ENCODE assay signal across 8 cellular contexts in the genomic region with DNA sequence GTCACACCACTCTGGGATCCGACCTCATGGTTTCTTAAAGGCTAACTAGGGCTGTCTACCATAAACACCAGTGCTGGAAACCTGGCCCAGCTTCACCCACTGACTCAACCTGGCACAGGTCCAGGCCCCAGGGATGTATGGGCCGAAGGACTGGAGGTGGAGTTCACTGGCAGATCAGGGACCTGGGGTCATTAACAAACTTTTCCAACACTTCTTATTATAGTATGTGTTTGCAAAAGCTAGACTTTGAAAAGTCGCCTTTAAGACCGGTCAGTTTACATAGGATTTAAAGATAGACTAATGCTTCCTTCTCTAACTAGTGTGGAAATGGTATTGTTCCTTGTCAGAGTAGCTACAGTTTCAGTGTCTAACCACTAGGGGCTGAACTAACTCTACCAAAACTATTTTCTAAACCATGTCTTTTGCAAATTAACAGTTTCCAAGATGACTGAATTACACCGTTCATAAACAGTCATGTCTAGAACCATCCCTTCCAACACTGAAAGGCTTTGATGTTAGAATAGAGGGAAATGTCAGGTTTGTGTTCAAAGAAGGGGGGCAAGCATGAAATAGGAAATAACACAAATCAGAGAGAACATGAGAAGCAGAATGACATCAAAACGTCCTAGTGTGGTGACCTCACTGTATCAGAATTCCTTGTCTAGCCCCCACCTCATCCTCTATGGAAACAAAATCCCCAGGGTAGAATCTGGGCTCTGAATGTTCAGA. TPM values are rescaled to one million over a fixed set of nuclear protein-coding genes. Genes with fewer than 3 reads are reported as not detected.
DNase-seq lines count a peak whose midpoint lies in the region; ATAC-seq and TF ChIP-seq lines count a peak whose summit lies in the region.

No MANE protein-coding gene starts in this region.

- H2AFZ ChIP-seq in H9 (ENCODE audit: low read length) (no peak overlapping the region), neural progenitor cell (replicated peaks) (no peak overlapping the region)

- no peak overlapping the region for H3K23ac ChIP-seq in H9 (ENCODE audit: insufficient read length, low read depth, low read length)

- no peak overlapping the region for H3K14ac ChIP-seq in H9 (ENCODE audit: insufficient read depth, low read length)

- H4K91ac ChIP-seq in H9 (ENCODE audit: insufficient read length, low read depth, low read length) = no peak overlapping the region

- H3T11ph ChIP-seq in H9 (ENCODE audit: low read length) = no peak overlapping the region

- no peak overlapping the region for H3K4ac ChIP-seq in H9 (ENCODE audit: low read depth, low read length)

- no peak overlapping the region for H3K9ac ChIP-seq in H9 (ENCODE audit: extremely low read depth, insufficient read length, low read length)
- H3K9ac ChIP-seq in neural progenitor cell = no peak overlapping the region

- no peaks in the 10 kb centered on the region for H3K4me1 ChIP-seq in H9 (ENCODE audit: insufficient read depth, low read length)
- H3K4me1 ChIP-seq in foreskin keratinocyte = peaks cover 25% of the 10 kb centered on the region
- no peaks in the 10 kb centered on the region for H3K4me1 ChIP-seq in neural progenitor cell

- H2BK15ac ChIP-seq in H9 (ENCODE audit: low read depth, low read length) = no peak overlapping the region

- no peak overlapping the region for H3K4me3 ChIP-seq in neural progenitor cell

- H3K27ac ChIP-seq in H9 (ENCODE audit: insufficient read length, low read depth, low read length) (no peak overlapping the region), foreskin keratinocyte (peak overlapping the region; percentile 17), neural progenitor cell (no peak overlapping the region)

- H3K4me1 Mint-ChIP-seq in H9 (no peaks in the 10 kb centered on the region), neural progenitor cell (peaks cover 9% of the 10 kb centered on the region)
- H3K4me1 Mint-ChIP-seq in activated CD4-positive, alpha-beta memory T cell treated with anti-CD3 and anti-CD28 coated beads for 36 hours (ENCODE audit: low read depth) = peaks cover 46% of the 10 kb centered on the region

- no peak overlapping the region for H3K4me3 Mint-ChIP-seq in H9
- H3K4me3 Mint-ChIP-seq in activated CD4-positive, alpha-beta memory T cell treated with anti-CD3 and anti-CD28 coated beads for 36 hours = no peak overlapping the region
- H3K4me3 Mint-ChIP-seq in neural progenitor cell = no peak overlapping the region

- no peak overlapping the region for H3K18ac ChIP-seq in H9 (ENCODE audit: insufficient read length, low read depth, low read length)

- no peak overlapping the region for H3K27ac Mint-ChIP-seq in H9
- peak overlapping the region; percentile 80 for H3K27ac Mint-ChIP-seq in activated CD4-positive, alpha-beta memory T cell treated with anti-CD3 and anti-CD28 coated beads for 36 hours
- no peak overlapping the region for H3K27ac Mint-ChIP-seq in neural progenitor cell

- H3K79me1 ChIP-seq in H9 (ENCODE audit: insufficient read depth, low read depth, low read length, poor library complexity, severe bottlenecking) = no peaks in the 10 kb centered on the region

- H2BK20ac ChIP-seq in H9 (ENCODE audit: low read depth, low read length, poor library complexity, severe bottlenecking) = no peak overlapping the region

- H3K36me3 ChIP-seq in neural progenitor cell = no peaks in the 10 kb centered on the region

- intact Hi-C loops in activated CD4-positive, alpha-beta memory T cell treated with anti-CD3 and anti-CD28 coated beads for 36 hours (cut with micrococcal nuclease) = loop anchor here (1.0 to 5.0 kb wide), 7 partner anchors 20 to 321 kb away; no protein-coding TSS in a partner anchor

- no peak overlapping the region for H3K56ac ChIP-seq in H9 (ENCODE audit: insufficient read length, low read depth, low read length)

- no CpG with 5 or more reads among the region's 6 CpGs for WGBS in H9 (ENCODE audit: extremely low coverage, insufficient read length, low lambda C conversion rate)

- H3K27me3 ChIP-seq in H9 (ENCODE audit: insufficient read depth, low read length) = no peaks in the 10 kb centered on the region
- H3K27me3 ChIP-seq in foreskin keratinocyte = no peaks in the 10 kb centered on the region
- no peaks in the 10 kb centered on the region for H3K27me3 ChIP-seq in neural progenitor cell

- H3K79me2 ChIP-seq in H9 (ENCODE audit: insufficient read depth, low read length) (no peaks in the 10 kb centered on the region), neural progenitor cell (ENCODE audit: low read depth) (no peaks in the 10 kb centered on the region)

- H3K27me3 Mint-ChIP-seq in H9 (ENCODE audit: low read depth) = no peaks in the 10 kb centered on the region
- no peaks in the 10 kb centered on the region for H3K27me3 Mint-ChIP-seq in activated CD4-positive, alpha-beta memory T cell treated with anti-CD3 and anti-CD28 coated beads for 36 hours
- no peaks in the 10 kb centered on the region for H3K27me3 Mint-ChIP-seq in neural progenitor cell (ENCODE audit: insufficient read depth, low read depth)

- POLR2A ChIA-PET in activated CD4-positive, alpha-beta memory T cell treated with anti-CD3 and anti-CD28 coated beads for 36 hours (lab: Charles Lee) = no interaction called here

- CTCF ChIA-PET in activated CD4-positive, alpha-beta memory T cell treated with anti-CD3 and anti-CD28 coated beads for 36 hours (lab: Charles Lee) = interaction anchor here (0.6 to 5.3 kb wide), 51 partner anchors 10 to 403 kb away, joined by 3 to 87 read pairs (median 4); partner anchors contain the start of genes SFR1 and STN1

- ATAC-seq in foreskin keratinocyte = peak; percentile 53
- ATAC-seq in HG03521 (IDR thresholded peaks at IDR 0.05; ENCODE audit: unreplicated experiment) = no peak

- H3K9me3 Mint-ChIP-seq in H9 (no peaks in the 10 kb centered on the region), neural progenitor cell (no peaks in the 10 kb centered on the region)
- no peaks in the 10 kb centered on the region for H3K9me3 Mint-ChIP-seq in activated CD4-positive, alpha-beta memory T cell treated with anti-CD3 and anti-CD28 coated beads for 36 hours

- H3K4me2 ChIP-seq in H9 (ENCODE audit: insufficient read depth, insufficient read length, low read length) (no peak overlapping the region), neural progenitor cell (no peak overlapping the region)

- H3K23me2 ChIP-seq in H9 (ENCODE audit: insufficient read length, low read depth, low read length, poor library complexity, severe bottlenecking) = no peaks in the 10 kb centered on the region

- H4K5ac ChIP-seq in H9 (ENCODE audit: insufficient read length, low read depth, low read length) = no peak overlapping the region

- H3K9me3 ChIP-seq in H9 (ENCODE audit: control insufficient read depth, low read depth, low read length) (no peaks in the 10 kb centered on the region), neural progenitor cell (ENCODE audit: low read depth) (no peaks in the 10 kb centered on the region)

- DNase-seq in SIG-M5 treated with dmso at 0.1 percent for 504 hours (lab: John Stamatoyannopoulos, UW; ENCODE audit: unreplicated experiment) = peak; percentile 54
- DNase-seq in SIG-M5 (lab: John Stamatoyannopoulos, UW) = no peak
- DNase-seq in H9 = no peak
- peak; percentile 23 to 62 for DNase-seq in NCI-H2081 (lab: John Stamatoyannopoulos, UW)
- DNase-seq in activated CD4-positive, alpha-beta memory T cell treated with anti-CD3 and anti-CD28 coated beads for 36 hours = peak; percentile 33
- peak; percentile 53 to 81 for DNase-seq in foreskin keratinocyte
- no peak for DNase-seq in neural progenitor cell (ENCODE audit: low spot score)

- peaks cover 0 to 9% (median 0%) of the 10 kb centered on the region in 3 experiments; a peak in 5 of 7 replicates for H3K36me3 Mint-ChIP-seq in H9 (ENCODE audit: insufficient read depth in 1 of 3, low read depth in 3 of 3)
- H3K36me3 Mint-ChIP-seq in activated CD4-positive, alpha-beta memory T cell treated with anti-CD3 and anti-CD28 coated beads for 36 hours = peaks cover 31% of the 10 kb centered on the region
- H3K36me3 Mint-ChIP-seq in neural progenitor cell = peaks cover 6% of the 10 kb centered on the region

- no peak overlapping the region for H2AK5ac ChIP-seq in H9 (ENCODE audit: insufficient read length, low read length)

- no peak overlapping the region for H2BK12ac ChIP-seq in H9 (ENCODE audit: insufficient read length, low read depth, low read length)

- no peak overlapping the region for H2BK120ac ChIP-seq in H9 (ENCODE audit: low read depth, low read length, poor library complexity, severe bottlenecking)

- TF ChIP-seq CTCF in H9 (conservative IDR thresholded peaks at IDR 0.05) = peak; percentile 87
- TF ChIP-seq CTCF in foreskin keratinocyte (conservative IDR thresholded peaks at IDR 0.05) = peak; percentile 96
- TF ChIP-seq CTCF in neural progenitor cell (IDR thresholded peaks at IDR 0.05) = peak; percentile 87

- H4K8ac ChIP-seq in H9 (replicated peaks; ENCODE audit: insufficient read length, low read depth, low read length) = no peak overlapping the region

- no peak overlapping the region for H2BK5ac ChIP-seq in H9 (ENCODE audit: insufficient read length, low read length)

- H4K20me1 ChIP-seq in H9 (ENCODE audit: control insufficient read depth, insufficient read depth, insufficient read length) = no peaks in the 10 kb centered on the region
- no peaks in the 10 kb centered on the region for H4K20me1 ChIP-seq in neural progenitor cell (ENCODE audit: low read depth)

- no peaks in the 10 kb centered on the region for H3F3A ChIP-seq in neural progenitor cell (ENCODE audit: low read depth)

RNA-seq across cellular contexts. Expression of gene STN1, which starts 29.7 kb away (rescaled TPM):
- total RNA-seq in H9 (2021) = 10.8 and 11.3 TPM in 2 replicates
- 10 to 100 TPM; 56.1 to 57.0 TPM for total RNA-seq in activated CD4-positive, alpha-beta memory T cell treated with anti-CD3 and anti-CD28 coated beads for 36 hours
- 28.9 and 29.4 TPM in 2 replicates for total RNA-seq in foreskin keratinocyte
- 22.7 and 27.0 TPM in 2 replicates for polyA plus RNA-seq in foreskin keratinocyte
- 26.4 and 32.0 TPM in 2 replicates for total RNA-seq in neural progenitor cell (ENCODE audit: low replicate concordance)

RNA-seq across cellular contexts. Expression of gene SH3PXD2A, which starts 32.9 kb away (rescaled TPM):
- total RNA-seq in H9 (2021) = 4.5 and 4.7 TPM in 2 replicates
- total RNA-seq in activated CD4-positive, alpha-beta memory T cell treated with anti-CD3 and anti-CD28 coated beads for 36 hours = 10 to 100 TPM in 1 of 2 experiments, 1 to 10 TPM in 1; 10.0 to 10.3 TPM
- 81.7 and 109 TPM in 2 replicates for total RNA-seq in foreskin keratinocyte
- polyA plus RNA-seq in foreskin keratinocyte = 23.9 and 27.5 TPM in 2 replicates
- 2.3 and 4.7 TPM in 2 replicates for total RNA-seq in neural progenitor cell (ENCODE audit: low replicate concordance)

Comparison
In these comparisons a context has a peak if more than half of its experiments do, and no peak if none do; other contexts are left out.
1. DNase-seq: peak in SIG-M5 treated with dmso at 0.1 percent for 504 hours (single experiment), NCI-H2081 (2 of 2), activated CD4-positive, alpha-beta memory T cell treated with anti-CD3 and anti-CD28 coated beads for 36 hours (single experiment) and foreskin keratinocyte (2 of 2); none in SIG-M5 (single experiment), H9 (single experiment) and neural progenitor cell (single experiment).
2. Peak in every context shown above with its lines, with median percentiles within 50 percentile points of each other: CTCF ChIP-seq.